ENCODE assay signal across 8 cellular contexts in the genomic region with DNA sequence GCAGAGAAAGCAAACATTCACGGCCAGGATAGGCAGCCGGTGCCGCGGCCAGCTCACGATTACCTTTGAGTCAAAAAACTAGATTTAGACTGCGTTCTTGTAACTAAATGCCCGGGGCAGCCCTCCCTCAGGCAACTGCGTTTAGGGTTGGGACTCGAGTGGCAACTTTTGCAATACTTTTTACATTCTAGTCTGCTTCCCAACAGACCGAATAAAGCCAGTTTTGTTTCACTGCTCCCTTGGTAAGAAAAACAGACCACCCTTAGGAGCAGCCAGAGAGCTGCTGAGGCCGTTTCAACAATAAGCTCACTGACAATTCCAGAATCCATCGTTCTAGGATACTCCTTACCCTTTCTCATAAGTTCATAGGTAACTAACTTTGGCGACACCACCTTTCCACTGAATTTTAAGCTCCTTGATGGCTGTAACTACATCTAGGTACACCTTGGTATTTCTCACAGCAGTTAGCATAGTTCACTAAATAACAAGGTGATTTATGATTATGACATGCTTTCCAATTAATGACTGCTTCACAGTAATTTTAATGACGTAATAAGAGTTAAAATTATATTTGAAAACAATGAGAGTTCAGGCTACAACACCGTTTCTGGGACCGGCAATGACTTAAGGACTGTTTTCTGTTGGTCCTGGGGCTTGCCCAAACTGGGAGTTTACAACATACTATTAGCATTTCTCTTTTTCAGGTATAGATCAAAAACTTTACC. TPM values are rescaled to one million over a fixed set of nuclear protein-coding genes. Genes with fewer than 3 reads are reported as not detected.
DNase-seq lines count a peak whose midpoint lies in the region; ATAC-seq and TF ChIP-seq lines count a peak whose summit lies in the region.

No MANE protein-coding gene starts in this region.

- ATAC-seq in SK-N-SH treated with all-trans-retinoic acid at 6 μM for 48 hours = peak; percentile 18
- ATAC-seq in naive thymus-derived CD4-positive, alpha-beta T cell = peak; percentile 1
- ATAC-seq in HG02798 (IDR thresholded peaks at IDR 0.05; ENCODE audit: poor library complexity, unreplicated experiment) = no peak
- ATAC-seq in GM21367 (IDR thresholded peaks at IDR 0.05; ENCODE audit: unreplicated experiment) = no peak

- H3K36me3 Mint-ChIP-seq in naive thymus-derived CD4-positive, alpha-beta T cell = peaks cover 0 to 3% (median 0%) of the 10 kb centered on the region in 5 donors

- peak; percentile 14 for DNase-seq in epithelial cell of esophagus (ENCODE audit: low read depth)
- DNase-seq in naive thymus-derived CD4-positive, alpha-beta T cell = peak in 4 of 9 donors; percentile 33 to 54 (median 39)
- no peak for DNase-seq in NCI-H446 treated with DMSO at 0.1 percent for 48 hours (lab: John Stamatoyannopoulos, UW)

- peak overlapping the region; percentile 87 for H2AFZ ChIP-seq in ACC112 (ENCODE audit: low read length, unreplicated experiment)

- H3K4me3 Mint-ChIP-seq in naive thymus-derived CD4-positive, alpha-beta T cell = peak overlapping the region in 5 of 10 donors; percentile 95 to 99 (median 97)

- CTCF ChIA-PET in naive thymus-derived CD4-positive, alpha-beta T cell (lab: Charles Lee) = interaction anchor here (0.5 to 1.4 kb wide), 5 partner anchors 14 to 785 kb away, joined by 3 to 7 read pairs (median 5); no protein-coding TSS in a partner anchor

- peaks cover 30% of the 10 kb centered on the region for H3K4me1 ChIP-seq in ACC112 (ENCODE audit: control insufficient read depth, insufficient read depth, low read length, unreplicated experiment)
- peaks cover 37 to 50% of the 10 kb centered on the region in 2 donors for H3K4me1 ChIP-seq in naive thymus-derived CD4-positive, alpha-beta T cell (ENCODE audit: control insufficient read depth in 2 of 2, insufficient read depth in 2 of 2, low read length in 2 of 2)

- H3K9me3 ChIP-seq in naive thymus-derived CD4-positive, alpha-beta T cell (ENCODE audit: control insufficient read depth in 2 of 3, low read length in 3 of 3) = no peaks in the 10 kb centered on the region

- peak overlapping the region; percentile 88 to 100 (median 99) for H3K27ac Mint-ChIP-seq in naive thymus-derived CD4-positive, alpha-beta T cell

- peak; percentile 24 for TF ChIP-seq POLR2A in GM19099 (IDR thresholded peaks at IDR 0.05; ENCODE audit: extremely low read depth, insufficient read length, low read depth)

- H3K27me3 Mint-ChIP-seq in naive thymus-derived CD4-positive, alpha-beta T cell = peaks cover 0 to 3% (median 0%) of the 10 kb centered on the region in 5 donors

- H3K4me3 ChIP-seq in ACC112 (ENCODE audit: low read depth, low read length) (peak overlapping the region; percentile 90), epithelial cell of esophagus (ENCODE audit: low read length) (peak overlapping the region; percentile 92)
- H3K4me3 ChIP-seq in naive thymus-derived CD4-positive, alpha-beta T cell (ENCODE audit: low read length) = peak overlapping the region; percentile 95

- H3K36me3 ChIP-seq in ACC112 (ENCODE audit: insufficient read depth, low read length) = no peaks in the 10 kb centered on the region
- peaks cover 0 to 5% (median 0%) of the 10 kb centered on the region in 3 experiments for H3K36me3 ChIP-seq in naive thymus-derived CD4-positive, alpha-beta T cell (ENCODE audit: control insufficient read depth in 2 of 3, insufficient read depth in 3 of 3, low read length in 3 of 3)

- peak overlapping the region; percentile 96 for H3K27ac ChIP-seq in ACC112 (ENCODE audit: low read depth, low read length)
- peak overlapping the region; percentile 98 for H3K27ac ChIP-seq in naive thymus-derived CD4-positive, alpha-beta T cell (ENCODE audit: low read depth, low read length)

- POLR2A ChIA-PET in naive thymus-derived CD4-positive, alpha-beta T cell (lab: Charles Lee) = interaction anchor here (0.6 to 1.5 kb wide), 19 partner anchors 8 to 373 kb away, joined by 3 to 18 read pairs (median 3); partner anchors contain the start of gene FNIP1

- peaks cover 20 to 51% (median 39%) of the 10 kb centered on the region in 7 donors for H3K4me1 Mint-ChIP-seq in naive thymus-derived CD4-positive, alpha-beta T cell

- intact Hi-C loops in naive thymus-derived CD4-positive, alpha-beta T cell (cut with micrococcal nuclease) = loop anchor here (1.0 to 10.0 kb wide), 27 partner anchors 27 to 1416 kb away; partner anchors contain the start of genes FNIP1 (in 2 of the 2), LYRM7 (in 2 of the 2), AFF4 (in 1 of the 2) and GDF9 (in 1 of the 2)

- peaks cover 0 to 7% (median 0%) of the 10 kb centered on the region in 11 donors for H3K9me3 Mint-ChIP-seq in naive thymus-derived CD4-positive, alpha-beta T cell

- H3K27me3 ChIP-seq in ACC112 (ENCODE audit: insufficient read depth, low read length) = no peaks in the 10 kb centered on the region
- H3K27me3 ChIP-seq in naive thymus-derived CD4-positive, alpha-beta T cell (ENCODE audit: control insufficient read depth in 2 of 2, insufficient read depth in 2 of 2, low read length in 2 of 2) = no peaks in the 10 kb centered on the region

- TF ChIP-seq CTCF in epithelial cell of esophagus (IDR thresholded peaks at IDR 0.05; ENCODE audit: insufficient read depth, low read depth, low read length, missing control alignments) = no peak

- H3K79me2 ChIP-seq in ACC112 (ENCODE audit: control insufficient read depth, insufficient read depth, low read length, unreplicated experiment) = peaks cover 41% of the 10 kb centered on the region

TF ChIP-seq in SK-N-SH treated with all-trans-retinoic acid at 6 μM for 48 hours, 23 proteins besides CTCF, POLR2A, EP300 and RAD21:
- TF ChIP-seq, protein P1, sequence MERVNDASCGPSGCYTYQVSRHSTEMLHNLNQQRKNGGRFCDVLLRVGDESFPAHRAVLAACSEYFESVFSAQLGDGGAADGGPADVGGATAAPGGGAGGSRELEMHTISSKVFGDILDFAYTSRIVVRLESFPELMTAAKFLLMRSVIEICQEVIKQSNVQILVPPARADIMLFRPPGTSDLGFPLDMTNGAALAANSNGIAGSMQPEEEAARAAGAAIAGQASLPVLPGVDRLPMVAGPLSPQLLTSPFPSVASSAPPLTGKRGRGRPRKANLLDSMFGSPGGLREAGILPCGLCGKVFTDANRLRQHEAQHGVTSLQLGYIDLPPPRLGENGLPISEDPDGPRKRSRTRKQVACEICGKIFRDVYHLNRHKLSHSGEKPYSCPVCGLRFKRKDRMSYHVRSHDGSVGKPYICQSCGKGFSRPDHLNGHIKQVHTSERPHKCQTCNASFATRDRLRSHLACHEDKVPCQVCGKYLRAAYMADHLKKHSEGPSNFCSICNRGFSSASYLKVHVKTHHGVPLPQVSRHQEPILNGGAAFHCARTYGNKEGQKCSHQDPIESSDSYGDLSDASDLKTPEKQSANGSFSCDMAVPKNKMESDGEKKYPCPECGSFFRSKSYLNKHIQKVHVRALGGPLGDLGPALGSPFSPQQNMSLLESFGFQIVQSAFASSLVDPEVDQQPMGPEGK (CRISPR knock-in tag; IDR thresholded peaks at IDR 0.05; ENCODE audit: borderline replicate concordance) = no peak; the same call in 1 of the 2 replicates
- TF ChIP-seq CSDC2 (CRISPR knock-in tag; IDR thresholded peaks at IDR 0.05) (no peak), ZC3H10 (CRISPR knock-in tag; IDR thresholded peaks at IDR 0.05) (0 out of 2 replicates have a peak, but pooled peaks have one; percentile 13), TOX (CRISPR knock-in tag; IDR thresholded peaks at IDR 0.05; ENCODE audit: borderline replicate concordance) (no peak), SNAI2 (CRISPR knock-in tag; IDR thresholded peaks at IDR 0.05) (0 out of 2 replicates have a peak, but pooled peaks have one; percentile 14)
TF ChIP-seq in SK-N-SH treated with all-trans-retinoic acid at 6 μM for 48 hours: peak in this region for 2.

RNA-seq across cellular contexts. Expression of gene RAPGEF6, which starts 0.9 kb away (rescaled TPM):
- total RNA-seq in naive thymus-derived CD4-positive, alpha-beta T cell = 100 to 1,000 TPM in 3 of 5 experiments, 10 to 100 TPM in 2; 50.9 to 186 (median 114) TPM
- polyA plus RNA-seq in naive thymus-derived CD4-positive, alpha-beta T cell = 10 to 100 TPM; 36.7 to 49.6 TPM

Comparison
In these comparisons a context has a peak if more than half of its experiments do, and no peak if none do; other contexts are left out.
1. ATAC-seq: peak in SK-N-SH treated with all-trans-retinoic acid at 6 μM for 48 hours (single experiment) and naive thymus-derived CD4-positive, alpha-beta T cell (single experiment); none in HG02798 (single experiment) and GM21367 (single experiment).
2. Peak in every context shown above with its lines, with median percentiles within 50 percentile points of each other: H3K4me3 ChIP-seq.